10 cellular contexts compared by ENCODE assay signal in genomic region chr5:56327810-56328209, GRCh38.
DNase-seq lines count a peak whose midpoint lies in the region; ATAC-seq lines count a peak whose summit lies in the region.
"Had no signal": no experiment of that assay in that cellular context is flagged by ENCODE, and none has a peak within 500 bp of the region (broad histone marks: within the 10 kb centered on the region; RNA-seq: fewer than 3 reads in every experiment).

No MANE protein-coding gene starts in this region.

- DNase-seq in activated T-cell treated with anti-CD3 and anti-CD28 coated beads, Interleukin-2, amount 50 U/mL, for 24 hours = peak; percentile 76
- peak; percentile 77 for DNase-seq in stimulated activated CD4-positive, alpha-beta T cell treated with anti-CD3 and anti-CD28 coated beads, Interleukin-2, amount 100 ng/mL, for 24 hours
- DNase-seq in GM19240 (ENCODE audit: insufficient read length, low spot score) (no peak), NCI-H1436 treated with DMSO at 0.1 percent for 48 hours (lab: John Stamatoyannopoulos, UW) (no peak), DMS53 treated with DMSO at 0.1 percent for 48 hours (lab: John Stamatoyannopoulos, UW; ENCODE audit: unreplicated experiment) (no peak)
- DNase-seq: NCI-H1092, thyroid gland had no signal

- H3K4me3 Mint-ChIP-seq in activated T-cell treated with anti-CD3 and anti-CD28 coated beads, Interleukin-2, amount 50 U/mL, for 24 hours = peak overlapping the region; percentile 47

- H3K36me3 Mint-ChIP-seq in activated T-cell treated with anti-CD3 and anti-CD28 coated beads, Interleukin-2, amount 50 U/mL, for 24 hours (ENCODE audit: low read depth) = no peaks in the 10 kb centered on the region

- H3K4me1 Mint-ChIP-seq in activated T-cell treated with anti-CD3 and anti-CD28 coated beads, Interleukin-2, amount 50 U/mL, for 24 hours (ENCODE audit: low read depth) = peaks cover 81% of the 10 kb centered on the region

- ATAC-seq in GM18861 (IDR thresholded peaks at IDR 0.05; ENCODE audit: unreplicated experiment) (peak; percentile 33), HG03159 (IDR thresholded peaks at IDR 0.05; ENCODE audit: unreplicated experiment) (peak; percentile 60), GM21528 (IDR thresholded peaks at IDR 0.05; ENCODE audit: low FRiP score, unreplicated experiment) (no peak)

- no peaks in the 10 kb centered on the region for H3K27me3 Mint-ChIP-seq in activated T-cell treated with anti-CD3 and anti-CD28 coated beads, Interleukin-2, amount 50 U/mL, for 24 hours

- peaks cover 3% of the 10 kb centered on the region for H3K9me3 Mint-ChIP-seq in activated T-cell treated with anti-CD3 and anti-CD28 coated beads, Interleukin-2, amount 50 U/mL, for 24 hours

- H3K27ac Mint-ChIP-seq in activated T-cell treated with anti-CD3 and anti-CD28 coated beads, Interleukin-2, amount 50 U/mL, for 24 hours = peak overlapping the region; percentile 97

Comparison
In these comparisons a context has a peak if more than half of its experiments do, and no peak if none do; other contexts are left out.
1. DNase-seq: peak in activated T-cell treated with anti-CD3 and anti-CD28 coated beads, Interleukin-2, amount 50 U/mL, for 24 hours (single experiment) and stimulated activated CD4-positive, alpha-beta T cell treated with anti-CD3 and anti-CD28 coated beads, Interleukin-2, amount 100 ng/mL, for 24 hours (2 of 2); none in GM19240 (single experiment), NCI-H1436 treated with DMSO at 0.1 percent for 48 hours (single experiment) and DMS53 treated with DMSO at 0.1 percent for 48 hours (single experiment).